ENCODE assay signal across 24 cellular contexts in genomic region chr16:1173778-1174451, GRCh38. TPM values are rescaled to one million over a fixed set of nuclear protein-coding genes. Genes with fewer than 3 reads are reported as not detected.
DNase-seq lines count a peak whose midpoint lies in the region; ATAC-seq, FAIRE-seq and TF ChIP-seq lines count a peak whose summit lies in the region.
"Had no signal": no experiment of that assay in that cellular context is flagged by ENCODE, and none has a peak within 500 bp of the region (broad histone marks: within the 10 kb centered on the region; RNA-seq: fewer than 3 reads in every experiment).

No MANE protein-coding gene starts in this region.

- no TSS peak for BruUV-seq in HepG2 (replicated peaks; lab: Mats Ljungman, UMichigan)

- H3K27me3 ChIP-seq in HepG2 (ENCODE audit: control insufficient read depth in 1 of 2, insufficient read depth in 2 of 2, low read length in 2 of 2) (peaks cover 0 to 70% of the 10 kb centered on the region in 2 experiments), right lobe of liver (no peaks in the 10 kb centered on the region), gastroesophageal sphincter (peaks cover 19% of the 10 kb centered on the region), stomach (peaks cover 0 to 40% (median 0%) of the 10 kb centered on the region in 3 donors)
- H3K27me3 ChIP-seq: BE2C had no signal

- CTCF ChIA-PET in HepG2 (lab: Yijun Ruan, JAX; ENCODE audit: low intra/inter-chr PET ratio, low total read pairs) = no interaction called here

- ATAC-seq in HepG2 (no peak), right lobe of liver (no peak), gastroesophageal sphincter (no peak), GM19351 (IDR thresholded peaks at IDR 0.05; ENCODE audit: unreplicated experiment) (no peak)

- intact Hi-C loops in HepG2 (cut with micrococcal nuclease; ENCODE audit: unreplicated experiment) (no loop called here), right lobe of liver (cut with DNase I) (no loop called here), stomach (cut with DNase I; ENCODE audit: low total_unique reads) (no loop called here)

- DNase-seq in HepG2 (ENCODE audit: low spot score) (no peak), right lobe of liver (no peak), stomach (no peak), OCI-M2 (lab: John Stamatoyannopoulos, UW; ENCODE audit: unreplicated experiment) (no peak), NOMO-1 treated with DMSO at 0.1 percent for 48 hours (lab: John Stamatoyannopoulos, UW; ENCODE audit: unreplicated experiment) (no peak), DMS79 treated with DMSO at 0.1 percent for 48 hours (lab: John Stamatoyannopoulos, UW) (no peak)
- DNase-seq: 8988T; BE2C; CD4-positive, CD25-positive, alpha-beta regulatory T cell; COR-L47; DMS 273 treated with DMSO at 0.1 percent for 48 hours; GF-D8; GOT3; MV-4-11; NCI-H1417; NCI-H187; NCI-H2107; NCI-H510A; NCI-H748 treated with DMSO at 0.1 percent for 48 hours; SJCRH30 had no signal

- H3K79me2 ChIP-seq in HepG2 (ENCODE audit: insufficient read depth, low read length) = no peaks in the 10 kb centered on the region

- H3K4me1 ChIP-seq in HepG2 (ENCODE audit: insufficient read depth, low read length) (peaks cover 30% of the 10 kb centered on the region), right lobe of liver (peaks cover 0 to 10% (median 4%) of the 10 kb centered on the region in 4 donors), gastroesophageal sphincter (peaks cover 4 to 100% (median 34%) of the 10 kb centered on the region in 3 donors), stomach (peaks cover 20 to 76% (median 43%) of the 10 kb centered on the region in 4 donors)
- H3K4me1 ChIP-seq: BE2C had no signal

- H3K4me3 ChIP-seq in HepG2 (replicated peaks in 1 of 3; ENCODE audit: insufficient read depth in 1 of 3, low read depth in 2 of 3, low read length in 3 of 3) (no peak overlapping the region), right lobe of liver (no peak overlapping the region), gastroesophageal sphincter (no peak overlapping the region), stomach (no peak overlapping the region)
- H3K4me3 ChIP-seq: SJCRH30 had no signal

- FAIRE-seq in HepG2 (lab: Jason Lieb, UNC) = no peak
- FAIRE-seq: GM19239 had no signal

- no peaks in the 10 kb centered on the region for H3K36me3 ChIP-seq in HepG2 (replicated peaks in 1 of 2; ENCODE audit: control insufficient read depth in 1 of 2, insufficient read depth in 2 of 2, low read length in 2 of 2)
- no peaks in the 10 kb centered on the region for H3K36me3 ChIP-seq in right lobe of liver
- no peaks in the 10 kb centered on the region for H3K36me3 ChIP-seq in gastroesophageal sphincter
- no peaks in the 10 kb centered on the region for H3K36me3 ChIP-seq in stomach
- H3K36me3 ChIP-seq: BE2C, SJCRH30 had no signal

- WGBS in HepG2 (ENCODE audit: low lambda C conversion rate) = 30% methylated on average over 2 of the region's 14 CpGs
- WGBS in right lobe of liver (ENCODE audit: insufficient coverage, low coverage, low lambda C conversion rate, missing lambda C conversion rate) = 56% methylated on average over 5 of the region's 14 CpGs
- 80% methylated on average over 2 of the region's 14 CpGs; no CpG with 5 or more reads in 1 of the 2 donors for WGBS in gastroesophageal sphincter (ENCODE audit: low coverage in 1 of 2), 2 donors
- 62 to 79% (median 72%) methylated on average over 9 to 14 of the region's 14 CpGs for WGBS in stomach, 5 donors

- TF ChIP-seq CTCF in HepG2 (CRISPR knock-in tag; IDR thresholded peaks at IDR 0.05) (no peak), right lobe of liver (IDR thresholded peaks at IDR 0.05) (no peak), gastroesophageal sphincter (IDR thresholded peaks at IDR 0.05) (no peak), stomach (IDR thresholded peaks at IDR 0.05) (no peak)

- H3K9me3 ChIP-seq in HepG2 (ENCODE audit: low read length) (no peaks in the 10 kb centered on the region), right lobe of liver (no peaks in the 10 kb centered on the region), gastroesophageal sphincter (no peaks in the 10 kb centered on the region), stomach (no peaks in the 10 kb centered on the region)
- H3K9me3 ChIP-seq: BE2C, SJCRH30 had no signal

- POLR2A ChIA-PET in HepG2 (lab: Yijun Ruan, JAX) = interaction anchor here (0.6 kb wide), 1 partner anchor 38 kb away, joined by 3 read pairs; no protein-coding TSS in a partner anchor

- H3K9ac ChIP-seq in HepG2 (ENCODE audit: insufficient read depth, low read depth, low read length) = no peak overlapping the region
- H3K9ac ChIP-seq: KMS-11 had no signal

- TF ChIP-seq RAD21 in HepG2 (CRISPR knock-in tag; IDR thresholded peaks at IDR 0.05) = no peak

- TF ChIP-seq POLR2A in HepG2 (IDR thresholded peaks at IDR 0.05; ENCODE audit: insufficient read depth in 1 of 2, low read depth in 2 of 2, low read length in 2 of 2) (no peak), right lobe of liver (IDR thresholded peaks at IDR 0.05) (no peak), gastroesophageal sphincter (IDR thresholded peaks at IDR 0.05) (no peak), stomach (IDR thresholded peaks at IDR 0.05) (no peak)

- no peak for TF ChIP-seq EP300 in HepG2 (IDR thresholded peaks at IDR 0.05; ENCODE audit: low read depth in 2 of 2, low read length in 2 of 2)
- TF ChIP-seq EP300 in HepG2 (CRISPR knock-in tag; IDR thresholded peaks at IDR 0.05; ENCODE audit: borderline replicate concordance) = no peak
- no peak for TF ChIP-seq EP300 in gastroesophageal sphincter (IDR thresholded peaks at IDR 0.05)
- TF ChIP-seq EP300 in stomach (IDR thresholded peaks at IDR 0.05) = no peak

- H3K4me2 ChIP-seq in HepG2 (ENCODE audit: low read depth, low read length) = no peak overlapping the region
- H3K4me2 ChIP-seq: KMS-11 had no signal

- in situ Hi-C loops in HepG2 (cut with HindIII; ENCODE audit: extremely low pct_ligation_motif_present, low pct_unique_long_range_greater_than_20kb) = no loop called here

- no peak overlapping the region for H2AFZ ChIP-seq in HepG2 (ENCODE audit: low read length)

- H3K27ac ChIP-seq in HepG2 (ENCODE audit: extremely low read length, insufficient read depth, low read length) (no peak overlapping the region), right lobe of liver (no peak overlapping the region), gastroesophageal sphincter (peak overlapping the region in 3 of 4 donors; percentile 86 to 95 (median 94)), stomach (peak overlapping the region in 4 of 5 donors; percentile 8 to 86 (median 48))
- H3K27ac ChIP-seq: KMS-11, SJCRH30 had no signal

- peaks cover 15% of the 10 kb centered on the region; the same call in 1 of the 2 replicates for H4K20me1 ChIP-seq in HepG2 (ENCODE audit: insufficient read depth, low read length)

RNA-seq across cellular contexts. Expression of gene CACNA1H, which starts 21.0 kb away (rescaled TPM):
- 0.40 and 0.56 TPM in 2 replicates for total RNA-seq in HepG2 (2016; rRNA removed; fragmentation: Illumina TruSeq; extraction: Trizol)
- under 0.01 TPM in 1 of 2 replicates, not detected in the other for total RNA-seq in HepG2 (2016; cell fraction: cytosol; rRNA removed; fragmentation: Illumina TruSeq; extraction: Trizol; ENCODE audit: low read depth)
- total RNA-seq in HepG2 (2016; cell fraction: insoluble cytoplasmic fraction; rRNA removed; fragmentation: Illumina TruSeq; extraction: Trizol) = 0.30 and 0.52 TPM in 2 replicates
- 0.17 and 0.22 TPM in 2 replicates for total RNA-seq in HepG2 (2016; cell fraction: membrane; rRNA removed; fragmentation: Illumina TruSeq; extraction: Trizol)
- 0.59 and 1.2 TPM in 2 replicates for total RNA-seq in HepG2 (2016; cell fraction: nucleus; rRNA removed; fragmentation: Illumina TruSeq; extraction: Trizol)
- 1.8 and 3.0 TPM in 2 replicates for polyA plus RNA-seq in HepG2 (2011; rRNA removed)
- polyA plus RNA-seq in HepG2 (2011; cell fraction: cytosol; rRNA removed) = 1.9 and 2.4 TPM in 2 replicates
- 13.0 and 15.5 TPM in 2 replicates for polyA plus RNA-seq in HepG2 (2011; cell fraction: nucleus; rRNA removed)
- 0.21 and 1.4 TPM in 2 replicates for polyA plus RNA-seq in HepG2 (2012)
- polyA plus RNA-seq in HepG2 (2016; cell fraction: cytosol; fragmentation: Illumina TruSeq; extraction: Trizol; ENCODE audit: low read depth) = 0.03 and 0.05 TPM in 2 replicates
- polyA plus RNA-seq in HepG2 (2016; cell fraction: insoluble cytoplasmic fraction; fragmentation: Illumina TruSeq; extraction: Trizol; ENCODE audit: low read depth) = 0.22 TPM in 2 replicates
- polyA plus RNA-seq in HepG2 (2016; cell fraction: membrane; fragmentation: Illumina TruSeq; extraction: Trizol; ENCODE audit: low read depth) = 0.10 and 0.14 TPM in 2 replicates
- 1.6 and 2.0 TPM in 2 replicates for polyA plus RNA-seq in HepG2 (2016; cell fraction: nucleus; fragmentation: Illumina TruSeq; extraction: Trizol; ENCODE audit: insufficient read depth, low read depth)
- 0.40 and 7.6 TPM in 2 replicates for polyA minus RNA-seq in HepG2 (2011; rRNA and poly(A)+ RNA removed; ENCODE audit: low replicate concordance)
- polyA minus RNA-seq in HepG2 (2011; cell fraction: cytosol; rRNA and poly(A)+ RNA removed) = 3.0 and 3.5 TPM in 2 replicates
- polyA minus RNA-seq in HepG2 (2011; cell fraction: nucleus; rRNA and poly(A)+ RNA removed) = 2.7 and 4.5 TPM in 2 replicates
- 10 to 100 TPM in 1 of 6 experiments, 1 to 10 TPM in 3, under 1 TPM in 2; 0.56 to 14.0 (median 5.0) TPM for total RNA-seq in right lobe of liver
- total RNA-seq in gastroesophageal sphincter = 100 to 1,000 TPM; 133 to 330 (median 173) TPM
- 10 to 100 TPM; 15.8 to 49.6 (median 33.3) TPM for total RNA-seq in stomach
- polyA plus RNA-seq in stomach = 10 to 100 TPM in 1 of 3 donors, 1 to 10 TPM in 2; 1.5 to 14.5 (median 4.2) TPM

RNA-seq across cellular contexts. Expression of gene TPSG1, which starts 51.2 kb away (rescaled TPM):
- total RNA-seq in HepG2 (2016; rRNA removed; fragmentation: Illumina TruSeq; extraction: Trizol) (not detected in 2 replicates), right lobe of liver (under 1 TPM in 3 of 6 experiments, not detected in 3; 0.20 to 0.43 (median 0.43) TPM), gastroesophageal sphincter (1 to 10 TPM in 1 of 4 donors, under 1 TPM in 1, not detected in 2; 0.31 to 3.0 TPM), stomach (10 to 100 TPM in 1 of 5 donors, not detected in 4; 22.9 TPM)
- not detected in 2 replicates for total RNA-seq in HepG2 (2016; cell fraction: cytosol; rRNA removed; fragmentation: Illumina TruSeq; extraction: Trizol; ENCODE audit: low read depth)
- not detected in 2 replicates for total RNA-seq in HepG2 (2016; cell fraction: insoluble cytoplasmic fraction; rRNA removed; fragmentation: Illumina TruSeq; extraction: Trizol)
- total RNA-seq in HepG2 (2016; cell fraction: membrane; rRNA removed; fragmentation: Illumina TruSeq; extraction: Trizol) = not detected in 2 replicates
- total RNA-seq in HepG2 (2016; cell fraction: nucleus; rRNA removed; fragmentation: Illumina TruSeq; extraction: Trizol) = not detected in 2 replicates
- polyA plus RNA-seq in HepG2 (2011; rRNA removed) (not detected in 2 replicates), stomach (1 to 10 TPM in 1 of 3 donors, under 1 TPM in 1, not detected in 1; 0.10 to 1.2 TPM)
- polyA plus RNA-seq in HepG2 (2011; cell fraction: cytosol; rRNA removed) = 0.04 TPM in 1 of 2 replicates, not detected in the other
- polyA plus RNA-seq in HepG2 (2011; cell fraction: nucleus; rRNA removed) = 0.24 and 0.31 TPM in 2 replicates
- not detected in 2 replicates for polyA plus RNA-seq in HepG2 (2012)
- not detected in 2 replicates for polyA plus RNA-seq in HepG2 (2016; cell fraction: cytosol; fragmentation: Illumina TruSeq; extraction: Trizol; ENCODE audit: low read depth)
- polyA plus RNA-seq in HepG2 (2016; cell fraction: insoluble cytoplasmic fraction; fragmentation: Illumina TruSeq; extraction: Trizol; ENCODE audit: low read depth) = not detected in 2 replicates
- polyA plus RNA-seq in HepG2 (2016; cell fraction: membrane; fragmentation: Illumina TruSeq; extraction: Trizol; ENCODE audit: low read depth) = not detected in 2 replicates
- not detected in 2 replicates for polyA plus RNA-seq in HepG2 (2016; cell fraction: nucleus; fragmentation: Illumina TruSeq; extraction: Trizol; ENCODE audit: insufficient read depth, low read depth)
- polyA minus RNA-seq in HepG2 (2011; rRNA and poly(A)+ RNA removed; ENCODE audit: low replicate concordance) = not detected in 2 replicates
- polyA minus RNA-seq in HepG2 (2011; cell fraction: cytosol; rRNA and poly(A)+ RNA removed) = not detected in 2 replicates
- not detected in 2 replicates for polyA minus RNA-seq in HepG2 (2011; cell fraction: nucleus; rRNA and poly(A)+ RNA removed)
- total RNA-seq: CD4-positive, CD25-positive, alpha-beta regulatory T cell; SJCRH30 had no signal
- polyA plus RNA-seq: CD4-positive, CD25-positive, alpha-beta regulatory T cell had no signal

RNA-seq across cellular contexts. Expression of gene TPSB2, which starts 56.1 kb away (rescaled TPM):
- total RNA-seq in HepG2 (2016; rRNA removed; fragmentation: Illumina TruSeq; extraction: Trizol) (not detected in 2 replicates), right lobe of liver (1 to 10 TPM in 2 of 6 experiments, under 1 TPM in 2, not detected in 2; 0.24 to 1.6 (median 0.83) TPM), gastroesophageal sphincter (100 to 1,000 TPM in 2 of 4 donors, 10 to 100 TPM in 2; 27.8 to 142 (median 91.8) TPM), stomach (100 to 1,000 TPM in 2 of 5 donors, 10 to 100 TPM in 1, 1 to 10 TPM in 1, not detected in 1; 1.8 to 158 (median 70.5) TPM)
- not detected in 2 replicates for total RNA-seq in HepG2 (2016; cell fraction: cytosol; rRNA removed; fragmentation: Illumina TruSeq; extraction: Trizol; ENCODE audit: low read depth)
- total RNA-seq in HepG2 (2016; cell fraction: insoluble cytoplasmic fraction; rRNA removed; fragmentation: Illumina TruSeq; extraction: Trizol) = not detected in 2 replicates
- not detected in 2 replicates for total RNA-seq in HepG2 (2016; cell fraction: membrane; rRNA removed; fragmentation: Illumina TruSeq; extraction: Trizol)
- total RNA-seq in HepG2 (2016; cell fraction: nucleus; rRNA removed; fragmentation: Illumina TruSeq; extraction: Trizol) = not detected in 2 replicates
- polyA plus RNA-seq in HepG2 (2011; rRNA removed) (0.14 TPM in 1 of 2 replicates, not detected in the other), stomach (100 to 1,000 TPM in 1 of 3 donors, 10 to 100 TPM in 2; 19.0 to 164 (median 47.9) TPM)
- polyA plus RNA-seq in HepG2 (2011; cell fraction: cytosol; rRNA removed) = 0.14 and 0.15 TPM in 2 replicates
- polyA plus RNA-seq in HepG2 (2011; cell fraction: nucleus; rRNA removed) = 0.11 TPM in 1 of 2 replicates, not detected in the other
- polyA plus RNA-seq in HepG2 (2012) = not detected in 2 replicates
- polyA plus RNA-seq in HepG2 (2016; cell fraction: cytosol; fragmentation: Illumina TruSeq; extraction: Trizol; ENCODE audit: low read depth) = not detected in 2 replicates
- not detected in 2 replicates for polyA plus RNA-seq in HepG2 (2016; cell fraction: insoluble cytoplasmic fraction; fragmentation: Illumina TruSeq; extraction: Trizol; ENCODE audit: low read depth)
- not detected in 2 replicates for polyA plus RNA-seq in HepG2 (2016; cell fraction: membrane; fragmentation: Illumina TruSeq; extraction: Trizol; ENCODE audit: low read depth)
- not detected in 2 replicates for polyA plus RNA-seq in HepG2 (2016; cell fraction: nucleus; fragmentation: Illumina TruSeq; extraction: Trizol; ENCODE audit: insufficient read depth, low read depth)
- polyA minus RNA-seq in HepG2 (2011; rRNA and poly(A)+ RNA removed; ENCODE audit: low replicate concordance) = not detected in 2 replicates
- polyA minus RNA-seq in HepG2 (2011; cell fraction: cytosol; rRNA and poly(A)+ RNA removed) = not detected in 2 replicates
- polyA minus RNA-seq in HepG2 (2011; cell fraction: nucleus; rRNA and poly(A)+ RNA removed) = not detected in 2 replicates
- total RNA-seq: CD4-positive, CD25-positive, alpha-beta regulatory T cell; SJCRH30 had no signal
- polyA plus RNA-seq: CD4-positive, CD25-positive, alpha-beta regulatory T cell had no signal

Comparison
In these comparisons a context has a peak if more than half of its experiments do, and no peak if none do; other contexts are left out.
1. H3K27ac ChIP-seq: peak in gastroesophageal sphincter (3 of 4) and stomach (4 of 5); none in HepG2 (single experiment) and right lobe of liver (0 of 3).